ENCODE assay signal across 25 cellular contexts in genomic region chr4:113012776-113013175, GRCh38. TPM values are rescaled to one million over a fixed set of nuclear protein-coding genes. Genes with fewer than 3 reads are reported as not detected.
DNase-seq lines count a peak whose midpoint lies in the region; TF ChIP-seq lines count a peak whose summit lies in the region.
"Had no signal": no experiment of that assay in that cellular context is flagged by ENCODE, and none has a peak within 500 bp of the region (broad histone marks: within the 10 kb centered on the region; RNA-seq: fewer than 3 reads in every experiment).

No MANE protein-coding gene starts in this region.

- WGBS in ovary, 3 donors, result 30 to 60% (median 51%) methylated on average over 3 of the region's 3 CpGs

- TF ChIP-seq POLR2A in ovary (IDR thresholded peaks at IDR 0.05), result no peak

- intact Hi-C loops in ovary (cut with DNase I), result no loop called here

- TF ChIP-seq CTCF in ovary (IDR thresholded peaks at IDR 0.05), result no peak

- no peak for TF ChIP-seq EP300 in ovary (IDR thresholded peaks at IDR 0.05)

- no peaks in the 10 kb centered on the region for H3K9me3 ChIP-seq in ovary
- H3K9me3 ChIP-seq: adrenal gland, tibial artery had no signal

- no peak overlapping the region for H3K27ac ChIP-seq in ovary
- H3K27ac ChIP-seq: adrenal gland, tibial artery had no signal

- no peak overlapping the region for H3K4me3 ChIP-seq in ovary
- H3K4me3 ChIP-seq: adrenal gland, tibial artery had no signal

- DNase-seq in DMS53 (lab: John Stamatoyannopoulos, UW) (peak; percentile 3), DMS53 treated with DMSO at 0.1 percent for 48 hours (lab: John Stamatoyannopoulos, UW; ENCODE audit: unreplicated experiment) (no peak), SK-N-DZ (ENCODE audit: low spot score) (peak; percentile 13), fibroblast of gingiva (ENCODE audit: low read depth) (peak; percentile 4), putamen (ENCODE audit: low spot score) (peak; percentile 45), ovary (no peak), activated T-cell treated with anti-CD3 and anti-CD28 coated beads for 4 hours (no peak), NCI-H526 treated with DMSO at 0.1 percent for 48 hours (lab: John Stamatoyannopoulos, UW) (no peak)
- DNase-seq: 8988T; activated CD8-positive, alpha-beta T cell treated with anti-CD3 and anti-CD28 coated beads for 36 hours; activated gamma-delta T cell treated with Interleukin-2 at 50 U/mL for 16 hours; adrenal gland; AML-193; dermis blood vessel endothelial cell; DND-41; foreskin fibroblast; immature natural killer cell; NCI-H2029 treated with DMSO at 0.1 percent for 48 hours; NCI-H510A; RPMI8226; stimulated activated CD4-positive, alpha-beta T cell treated with anti-CD3 and anti-CD28 coated beads, Interleukin-2, amount 100 ng/mL, for 48 hours; stimulated activated naive B cell treated with anti-CD40 and anti-IgM and Interleukin-4, amounts not matched to agents 10 μg/mL and 1 μg/mL and 100 μg/mL, for 72 hours; SW 1271; tibial artery had no signal

- H3K36me3 ChIP-seq in ovary, result no peaks in the 10 kb centered on the region
- H3K36me3 ChIP-seq: adrenal gland, tibial artery had no signal

- H3K4me1 ChIP-seq in ovary (ENCODE audit: insufficient read depth), result peaks cover 2% of the 10 kb centered on the region
- H3K4me1 ChIP-seq: adrenal gland, tibial artery had no signal

- H3K27me3 ChIP-seq in ovary, result no peaks in the 10 kb centered on the region
- H3K27me3 ChIP-seq: adrenal gland, tibial artery had no signal

RNA-seq across cellular contexts. Expression of gene ANK2, which starts 36.7 kb away (rescaled TPM):
- polyA plus RNA-seq in SK-N-DZ (2014; cell fraction: cytosol; rRNA removed), result 21.1 and 22.5 TPM in 2 replicates
- polyA plus RNA-seq in SK-N-DZ (2014; cell fraction: nucleus; rRNA removed), result 23.0 and 31.6 TPM in 2 replicates
- total RNA-seq in ovary, result 100 to 1,000 TPM in 2 of 7 donors, 10 to 100 TPM in 5; 41.1 to 120 (median 76.9) TPM
- 10 to 100 TPM; 26.4 to 60.0 TPM for polyA plus RNA-seq in ovary
- total RNA-seq: endothelial cell of umbilical vein had no signal
- polyA plus RNA-seq: endothelial cell of umbilical vein, immature natural killer cell had no signal

Comparison
In these comparisons a context has a peak if more than half of its experiments do, and no peak if none do; other contexts are left out.
1. DNase-seq: peak in DMS53 (single experiment), SK-N-DZ (single experiment), fibroblast of gingiva (single experiment) and putamen (single experiment); none in DMS53 treated with DMSO at 0.1 percent for 48 hours (single experiment), ovary (0 of 5), activated T-cell treated with anti-CD3 and anti-CD28 coated beads for 4 hours (single experiment) and NCI-H526 treated with DMSO at 0.1 percent for 48 hours (single experiment).